1 cellular context compared by ENCODE assay signal in genomic region chr6:63245420-63245819, GRCh38.
TF ChIP-seq lines count a peak whose summit lies in the region.

No MANE protein-coding gene starts in this region.

TF ChIP-seq in HepG2, 621 proteins besides CTCF, POLR2A, EP300 and RAD21 (continued from another document and continues in another):
- TF ChIP-seq MLXIP (CRISPR knock-in tag; IDR thresholded peaks at IDR 0.05; ENCODE audit: borderline replicate concordance) = no peak
- TF ChIP-seq KAT7 (CRISPR knock-in tag; IDR thresholded peaks at IDR 0.05; ENCODE audit: borderline replicate concordance) = no peak
- TF ChIP-seq TAF15 (IDR thresholded peaks at IDR 0.05; ENCODE audit: low read depth, low read length, poor library complexity, severe bottlenecking) = no peak
- TF ChIP-seq SMAD3 (CRISPR knock-in tag; IDR thresholded peaks at IDR 0.05) = 0 out of 2 replicates have a peak, but pooled peaks have one; percentile 28
- peak; percentile 89; the same call in 1 of the 2 replicates for TF ChIP-seq CEBPB (IDR thresholded peaks at IDR 0.05; ENCODE audit: borderline replicate concordance, low read depth, low read length)
- TF ChIP-seq ATF4 (CRISPR knock-in tag; IDR thresholded peaks at IDR 0.05) = peak in 1 of 2 experiments; percentile 97; a peak in 2 of 4 replicates
- TF ChIP-seq TEAD3 (CRISPR knock-in tag; optimal IDR thresholded peaks at IDR 0.05; ENCODE audit: borderline replicate concordance) = no peak
- peak; percentile 61; the same call in 1 of the 2 replicates for TF ChIP-seq ARID5B (CRISPR knock-in tag; IDR thresholded peaks at IDR 0.05)
- no peak for TF ChIP-seq ZFX (CRISPR knock-in tag; IDR thresholded peaks at IDR 0.05; ENCODE audit: low read depth)
- 0 out of 2 replicates have a peak, but pooled peaks have one; percentile 28 for TF ChIP-seq ATF3 (CRISPR knock-in tag; IDR thresholded peaks at IDR 0.05)
- TF ChIP-seq ZBTB14 (CRISPR knock-in tag; IDR thresholded peaks at IDR 0.05) = no peak
- no peak for TF ChIP-seq ZNF317 (CRISPR knock-in tag; IDR thresholded peaks at IDR 0.05)
- TF ChIP-seq TERF1 (CRISPR knock-in tag; IDR thresholded peaks at IDR 0.05) = no peak
- peak; percentile 75 for TF ChIP-seq ATF7 (IDR thresholded peaks at IDR 0.05)
- no peak for TF ChIP-seq ATF7 (CRISPR knock-in tag; IDR thresholded peaks at IDR 0.05)
- peak; percentile 23; the same call in 1 of the 2 replicates for TF ChIP-seq PAXIP1 (CRISPR knock-in tag; conservative IDR thresholded peaks at IDR 0.05)
- 0 out of 2 replicates have a peak, but pooled peaks have one; percentile 44 for TF ChIP-seq NFIC (IDR thresholded peaks at IDR 0.05; ENCODE audit: low read length)
- TF ChIP-seq U2AF1 (optimal IDR thresholded peaks at IDR 0.05; ENCODE audit: low read depth, low read length) = no peak
- 0 out of 2 replicates have a peak, but pooled peaks have one; percentile 30 for TF ChIP-seq ZNF749 (CRISPR knock-in tag; IDR thresholded peaks at IDR 0.05; ENCODE audit: borderline replicate concordance)
- TF ChIP-seq ZNF709 (CRISPR knock-in tag; IDR thresholded peaks at IDR 0.05) = no peak
- peak; percentile 88 for TF ChIP-seq CEBPG (CRISPR knock-in tag; IDR thresholded peaks at IDR 0.05)
- TF ChIP-seq RARA (CRISPR knock-in tag; IDR thresholded peaks at IDR 0.05) = peak; percentile 47; the same call in 1 of the 2 replicates
- no peak for TF ChIP-seq ZNF318 (CRISPR knock-in tag; IDR thresholded peaks at IDR 0.05)
- no peak for TF ChIP-seq ZNF362 (CRISPR knock-in tag; IDR thresholded peaks at IDR 0.05; ENCODE audit: borderline replicate concordance)
- TF ChIP-seq HNRNPUL1 (IDR thresholded peaks at IDR 0.05; ENCODE audit: low read depth, low read length) = no peak
- peak; percentile 74 for TF ChIP-seq FOXA3 (CRISPR knock-in tag; IDR thresholded peaks at IDR 0.05)
- TF ChIP-seq ZBTB25 (CRISPR knock-in tag; IDR thresholded peaks at IDR 0.05) = no peak
